14 cellular contexts compared by ENCODE assay signal in genomic region chr2:72952961-72953360, GRCh38. TPM values are rescaled to one million over a fixed set of nuclear protein-coding genes. Genes with fewer than 3 reads are reported as not detected.
"Had no signal": no experiment of that assay in that cellular context is flagged by ENCODE, and none has a peak within 500 bp of the region (broad histone marks: within the 10 kb centered on the region; RNA-seq: fewer than 3 reads in every experiment).

No MANE protein-coding gene starts in this region.

- ATAC-seq: activated naive CD4-positive, alpha-beta T cell treated with anti-CD3 and anti-CD28 coated beads, Interleukin-2, amount 50 U/mL, for 72 hours; left lobe of liver; psoas muscle; sciatic nerve; stimulated activated naive B cell treated with anti-CD40 and anti-IgM and Interleukin-4, amounts not matched to agents 10 μg/mL and 1 μg/mL and 100 μg/mL, for 72 hours; T-cell had no signal

- DNase-seq: activated T-cell treated with anti-CD3 and anti-CD28 coated beads for 4 hours; anterior cingulate cortex; esophagus squamous epithelium; foreskin fibroblast; psoas muscle; spleen; stimulated activated CD4-positive, alpha-beta T cell treated with anti-CD3 and anti-CD28 coated beads, Interleukin-1b, Interleukin-23, amount 100 ng/mL, for 48 hours; stimulated activated naive B cell treated with anti-CD40 and anti-IgM and Interleukin-4, amounts not matched to agents 10 μg/mL and 1 μg/mL and 100 μg/mL, for 72 hours; T-cell had no signal

- H3K4me3 Mint-ChIP-seq: nephron; stimulated activated naive B cell treated with anti-CD40 and anti-IgM and Interleukin-4, amounts not matched to agents 10 μg/mL and 1 μg/mL and 100 μg/mL, for 72 hours; type B pancreatic cell had no signal

- H3K27ac Mint-ChIP-seq: stimulated activated naive B cell treated with anti-CD40 and anti-IgM and Interleukin-4, amounts not matched to agents 10 μg/mL and 1 μg/mL and 100 μg/mL, for 72 hours; type B pancreatic cell had no signal

- H3K27me3 Mint-ChIP-seq: stimulated activated naive B cell treated with anti-CD40 and anti-IgM and Interleukin-4, amounts not matched to agents 10 μg/mL and 1 μg/mL and 100 μg/mL, for 72 hours; T-cell had no signal

- H3K9me3 Mint-ChIP-seq: nephron; stimulated activated naive B cell treated with anti-CD40 and anti-IgM and Interleukin-4, amounts not matched to agents 10 μg/mL and 1 μg/mL and 100 μg/mL, for 72 hours; T-cell; type B pancreatic cell had no signal

- H3K36me3 Mint-ChIP-seq: activated naive CD4-positive, alpha-beta T cell treated with anti-CD3 and anti-CD28 coated beads, Interleukin-2, amount 50 U/mL, for 72 hours had no signal

RNA-seq across cellular contexts. Expression of gene EMX1, which starts 35.6 kb away (rescaled TPM):
- total RNA-seq: activated naive CD4-positive, alpha-beta T cell treated with anti-CD3 and anti-CD28 coated beads, Interleukin-2, amount 50 U/mL, for 72 hours; psoas muscle; sciatic nerve; spleen; T-cell had no signal
